ENCODE assay signal across 23 cellular contexts in genomic region chr5:17743580-17744435, GRCh38.
DNase-seq lines count a peak whose midpoint lies in the region; ATAC-seq, FAIRE-seq and TF ChIP-seq lines count a peak whose summit lies in the region.
"Had no signal": no experiment of that assay in that cellular context is flagged by ENCODE, and none has a peak within 500 bp of the region (broad histone marks: within the 10 kb centered on the region; RNA-seq: fewer than 3 reads in every experiment).

No MANE protein-coding gene starts in this region.

- H2AFZ ChIP-seq in astrocyte (ENCODE audit: low read depth, low read length), result peak overlapping the region; percentile 74

- TF ChIP-seq CTCF in astrocyte (IDR thresholded peaks at IDR 0.05; ENCODE audit: insufficient read depth, low read depth, low read length) (no peak), RWPE1 (conservative IDR thresholded peaks at IDR 0.05; ENCODE audit: low read depth) (no peak)

- no peaks in the 10 kb centered on the region for H3K27me3 ChIP-seq in astrocyte (ENCODE audit: insufficient read depth, low read length)
- H3K27me3 ChIP-seq: spleen had no signal

- no peaks in the 10 kb centered on the region for H4K20me1 ChIP-seq in astrocyte (ENCODE audit: insufficient read depth, low read length)

- peak overlapping the region; percentile 37 for H3K4me3 Mint-ChIP-seq in astrocyte (ENCODE audit: unreplicated experiment)
- H3K4me3 Mint-ChIP-seq: stimulated activated memory B cell treated with anti-CD40 and anti-IgM and Interleukin-4, amounts not matched to agents 10 μg/mL and 1 μg/mL and 100 μg/mL, for 72 hours had no signal

- H3K36me3 ChIP-seq in astrocyte (ENCODE audit: insufficient read depth, low read length), result no peaks in the 10 kb centered on the region
- H3K36me3 ChIP-seq: SJSA1, spleen had no signal

- no peak for ATAC-seq in GM21723 (IDR thresholded peaks at IDR 0.05; ENCODE audit: unreplicated experiment)
- ATAC-seq: stimulated activated memory B cell treated with anti-CD40 and anti-IgM and Interleukin-4, amounts not matched to agents 10 μg/mL and 1 μg/mL and 100 μg/mL, for 72 hours had no signal

- CTCF ChIA-PET in RWPE1 (lab: Yijun Ruan, JAX), result interaction anchor here (0.5 to 0.6 kb wide), 3 partner anchors 18 to 1192 kb away, joined by 3 to 6 read pairs (median 3); no protein-coding TSS in a partner anchor

- POLR2A ChIA-PET in RWPE1 (lab: Yijun Ruan, JAX; ENCODE audit: low non-redundant PET), result no interaction called here

- peak overlapping the region; percentile 85 for H3K9ac ChIP-seq in astrocyte (ENCODE audit: low read length)

- no peaks in the 10 kb centered on the region for H3K9me3 ChIP-seq in astrocyte (ENCODE audit: insufficient read depth, low read depth, low read length)

- H3K4me2 ChIP-seq in astrocyte (ENCODE audit: low read length), result peak overlapping the region; percentile 82

- H3K27ac ChIP-seq in astrocyte (ENCODE audit: low read depth, low read length) (peak overlapping the region; percentile 95), RWPE1 (no peak overlapping the region)
- H3K27ac ChIP-seq: SJSA1, spleen had no signal

- H3K27me3 Mint-ChIP-seq in astrocyte (ENCODE audit: low read depth, unreplicated experiment), result no peaks in the 10 kb centered on the region
- H3K27me3 Mint-ChIP-seq: stimulated activated memory B cell treated with anti-CD40 and anti-IgM and Interleukin-4, amounts not matched to agents 10 μg/mL and 1 μg/mL and 100 μg/mL, for 72 hours had no signal

- no peaks in the 10 kb centered on the region for H3K9me3 Mint-ChIP-seq in astrocyte (ENCODE audit: unreplicated experiment)
- H3K9me3 Mint-ChIP-seq: stimulated activated memory B cell treated with anti-CD40 and anti-IgM and Interleukin-4, amounts not matched to agents 10 μg/mL and 1 μg/mL and 100 μg/mL, for 72 hours had no signal

- H3K36me3 Mint-ChIP-seq in astrocyte (ENCODE audit: low read depth, unreplicated experiment), result no peaks in the 10 kb centered on the region
- H3K36me3 Mint-ChIP-seq: stimulated activated memory B cell treated with anti-CD40 and anti-IgM and Interleukin-4, amounts not matched to agents 10 μg/mL and 1 μg/mL and 100 μg/mL, for 72 hours had no signal

- DNase-seq in H4 (ENCODE audit: low spot score), result peak; percentile 76
- peak; percentile 88 for DNase-seq in astrocyte (ENCODE audit: low read depth)
- peak; percentile 8 for DNase-seq in fibroblast of the conjunctiva (ENCODE audit: low read depth)
- peak; percentile 16 for DNase-seq in skeletal muscle cell (ENCODE audit: low read depth)
- no peak for DNase-seq in RWPE1 (ENCODE audit: low spot score)
- no peak for DNase-seq in EL
- DNase-seq in NCI-H2196 treated with DMSO at 0.1 percent for 48 hours (lab: John Stamatoyannopoulos, UW; ENCODE audit: unreplicated experiment), result no peak
- DNase-seq: activated CD8-positive, alpha-beta memory T cell treated with anti-CD3 and anti-CD28 coated beads, Interleukin-2, amount 50 U/mL, for 48 hours; activated naive CD4-positive, alpha-beta T cell treated with Interleukin-2 at 50 U/mL for 16 hours; AML-193; Calu3; GDM1; head of caudate nucleus; KBM-7; kidney glomerular epithelial cell; NCI-H1105; posterior cingulate gyrus; spleen; T-helper 9 cell had no signal

- peak overlapping the region; percentile 100 for H3K27ac Mint-ChIP-seq in astrocyte (ENCODE audit: unreplicated experiment)
- H3K27ac Mint-ChIP-seq: stimulated activated memory B cell treated with anti-CD40 and anti-IgM and Interleukin-4, amounts not matched to agents 10 μg/mL and 1 μg/mL and 100 μg/mL, for 72 hours had no signal

- no peaks in the 10 kb centered on the region for H3K79me2 ChIP-seq in astrocyte (ENCODE audit: insufficient read depth, low read length)

- H3K4me3 ChIP-seq in astrocyte (ENCODE audit: insufficient read depth, low read depth, low read length) (peak overlapping the region; percentile 54), skeletal muscle cell (ENCODE audit: low read depth, low read length) (no peak overlapping the region)
- H3K4me3 ChIP-seq: SJSA1, spleen had no signal

- peaks cover 14% of the 10 kb centered on the region for H3K4me1 Mint-ChIP-seq in astrocyte (ENCODE audit: low read depth, unreplicated experiment)
- H3K4me1 Mint-ChIP-seq: stimulated activated memory B cell treated with anti-CD40 and anti-IgM and Interleukin-4, amounts not matched to agents 10 μg/mL and 1 μg/mL and 100 μg/mL, for 72 hours had no signal

- peak; percentile 17 for FAIRE-seq in astrocyte (lab: Jason Lieb, UNC)
- FAIRE-seq: endometrium had no signal

- peaks cover 18% of the 10 kb centered on the region for H3K4me1 ChIP-seq in astrocyte (ENCODE audit: insufficient read depth, low read length)
- H3K4me1 ChIP-seq: SJSA1 had no signal

Comparison
In these comparisons a context has a peak if more than half of its experiments do, and no peak if none do; other contexts are left out.
1. DNase-seq: peak in H4 (single experiment), astrocyte (single experiment), fibroblast of the conjunctiva (single experiment) and skeletal muscle cell (single experiment); none in RWPE1 (single experiment), EL (single experiment) and NCI-H2196 treated with DMSO at 0.1 percent for 48 hours (single experiment).